8 cellular contexts compared by ENCODE assay signal in the genomic region with DNA sequence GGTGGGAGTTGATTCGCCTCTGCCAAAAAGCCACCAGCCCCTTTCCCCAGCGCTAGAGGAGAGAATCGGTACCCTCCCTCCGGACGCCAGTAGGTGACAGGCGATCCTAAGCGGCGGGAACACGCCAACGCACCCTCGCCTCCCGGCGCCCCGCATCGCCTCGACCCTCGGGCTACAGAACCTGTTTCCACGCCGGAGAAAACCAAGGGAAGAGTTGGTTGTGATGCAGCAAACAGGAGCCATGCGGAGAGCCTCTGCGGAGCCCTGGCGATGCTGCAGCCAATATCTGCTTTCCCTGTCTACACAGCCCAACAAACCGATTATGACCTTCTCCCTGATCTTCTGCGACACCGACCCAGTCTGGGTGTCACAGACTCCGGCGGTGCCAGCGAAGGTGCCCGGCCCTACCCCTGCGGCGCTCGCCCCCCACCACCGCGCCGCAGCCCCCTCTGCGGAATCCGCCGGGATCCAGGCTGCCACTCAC. TPM values are rescaled to one million over a fixed set of nuclear protein-coding genes. Genes with fewer than 3 reads are reported as not detected.
DNase-seq lines count a peak whose midpoint lies in the region; ATAC-seq and TF ChIP-seq lines count a peak whose summit lies in the region.

No MANE protein-coding gene starts in this region.

- peak overlapping the region; percentile 82 for H2AFZ ChIP-seq in PC-9

- DNase-seq in AG04450 (ENCODE audit: low read depth, low spot score) (no peak), PC-9 (peak in 1 of 2 experiments; percentile 49), coronary artery (ENCODE audit: low spot score) (peak; percentile 74), lung microvascular endothelial cell (ENCODE audit: low read depth in 2 of 2) (peak; percentile 33 to 40), tibial artery (peak; percentile 29 to 67)

- ATAC-seq in GM18502 (IDR thresholded peaks at IDR 0.05; ENCODE audit: poor library complexity, unreplicated experiment) (peak; percentile 37), HG02981 (IDR thresholded peaks at IDR 0.05; ENCODE audit: unreplicated experiment) (peak; percentile 30), HG03280 (IDR thresholded peaks at IDR 0.05; ENCODE audit: unreplicated experiment) (no peak)

- peak overlapping the region; percentile 94 for H3K4me3 ChIP-seq in AG04450 (ENCODE audit: low read depth, low read length)
- peak overlapping the region; percentile 89 for H3K4me3 ChIP-seq in PC-9
- H3K4me3 ChIP-seq in coronary artery, result peak overlapping the region; percentile 86
- peak overlapping the region; percentile 70 to 74 for H3K4me3 ChIP-seq in tibial artery

- H3F3A ChIP-seq in PC-9 (ENCODE audit: insufficient read depth, low read depth), result no peaks in the 10 kb centered on the region

- H3K4me1 ChIP-seq in PC-9 (replicated peaks; ENCODE audit: insufficient read depth) (peaks cover 13% of the 10 kb centered on the region; the same call in 1 of the 2 replicates), tibial artery (peaks cover 0 to 51% (median 26%) of the 10 kb centered on the region in 4 donors)

- CTCF ChIA-PET in AG04450 (lab: Charles Lee) (no interaction called here), PC-9 (lab: Charles Lee) (interaction anchor here (0.7 kb wide), 1 partner anchor 33 kb away, joined by 6 read pairs; no protein-coding TSS in a partner anchor)

- H3K27ac ChIP-seq in AG04450 (ENCODE audit: low read depth, low read length) (no peak overlapping the region), PC-9 (no peak overlapping the region), coronary artery (peak overlapping the region in 1 of 2 donors; percentile 76), tibial artery (peak overlapping the region; percentile 34 to 54)

- POLR2A ChIA-PET in AG04450 (lab: Yijun Ruan, JAX), result no interaction called here
- POLR2A ChIA-PET in PC-9 (lab: Charles Lee; ENCODE audit: unreplicated experiment), result no interaction called here

- H3K4me2 ChIP-seq in PC-9, result peak overlapping the region; percentile 89

- H3K27me3 ChIP-seq in AG04450 (ENCODE audit: control insufficient read depth, insufficient read depth, low read length), result peaks cover 5% of the 10 kb centered on the region
- no peaks in the 10 kb centered on the region for H3K27me3 ChIP-seq in PC-9 (ENCODE audit: insufficient read depth, low read depth)
- H3K27me3 ChIP-seq in tibial artery, result no peaks in the 10 kb centered on the region

- H4K20me1 ChIP-seq in PC-9 (ENCODE audit: insufficient read depth), result no peaks in the 10 kb centered on the region

- peak; percentile 66 for TF ChIP-seq CTCF in AG04450 (IDR thresholded peaks at IDR 0.05; ENCODE audit: low read depth, low read length)
- TF ChIP-seq CTCF in PC-9 (conservative IDR thresholded peaks at IDR 0.05), result peak; percentile 68
- TF ChIP-seq CTCF in coronary artery (IDR thresholded peaks at IDR 0.05), result peak; percentile 16
- TF ChIP-seq CTCF in tibial artery (IDR thresholded peaks at IDR 0.05), result peak in 1 of 2 experiments; percentile 41

- intact Hi-C loops in PC-9 (cut with micrococcal nuclease; ENCODE audit: unreplicated experiment), result loop anchor here (1.0 kb wide), 1 partner anchor 201 kb away; no protein-coding TSS in a partner anchor
- intact Hi-C loops in tibial artery (cut with DNase I; ENCODE audit: low total_unique reads), result no loop called here

- BruUV-seq in PC-9 (replicated peaks; lab: Mats Ljungman, UMichigan), result no TSS peak

- H3K36me3 ChIP-seq in PC-9 (ENCODE audit: low read depth), result no peaks in the 10 kb centered on the region
- H3K36me3 ChIP-seq in tibial artery, result no peaks in the 10 kb centered on the region

- no peaks in the 10 kb centered on the region for H3K9me2 ChIP-seq in PC-9 (ENCODE audit: insufficient read depth)

- no peaks in the 10 kb centered on the region; the same call in 1 of the 2 replicates for H3K9me3 ChIP-seq in AG04450 (ENCODE audit: control insufficient read depth, insufficient read depth, low read length)
- no peaks in the 10 kb centered on the region for H3K9me3 ChIP-seq in PC-9 (ENCODE audit: insufficient read depth, low read depth)
- no peaks in the 10 kb centered on the region for H3K9me3 ChIP-seq in tibial artery

- H3K79me2 ChIP-seq in PC-9 (ENCODE audit: low read depth), result no peaks in the 10 kb centered on the region

RNA-seq across cellular contexts. Expression of a gene that starts 0.5 kb away (rescaled TPM):
- polyA plus RNA-seq in AG04450 (2011; rRNA removed), result 36.0 and 50.0 TPM in 2 replicates
- 115 and 137 TPM in 2 replicates for polyA minus RNA-seq in AG04450 (2011; rRNA and poly(A)+ RNA removed)
- 6.7 and 7.0 TPM in 2 replicates for total RNA-seq in PC-9 (2021)
- total RNA-seq in lung microvascular endothelial cell, result 9.4 and 22.2 TPM in 2 replicates

Comparison
In these comparisons a context has a peak if more than half of its experiments do, and no peak if none do; other contexts are left out.
1. H3K27ac ChIP-seq: peak in tibial artery (2 of 2); none in AG04450 (single experiment) and PC-9 (single experiment).
2. Peak in every context shown above with its lines, with median percentiles within 50 percentile points of each other: H3K4me3 ChIP-seq.